Comparison of ENCODE assay signal across 28 cellular contexts in genomic region chr14:33271891-33272290, GRCh38.
"Had no signal": no experiment of that assay in that cellular context is flagged by ENCODE, and none has a peak within 500 bp of the region (broad histone marks: within the 10 kb centered on the region; RNA-seq: fewer than 3 reads in every experiment).

No MANE protein-coding gene starts in this region.

- H3K4me1 ChIP-seq: left lung, pancreas, prostate gland, stomach, testis, thyroid gland, transverse colon, upper lobe of left lung, vagina had no signal

- H3K36me3 ChIP-seq: left lung, pancreas, prostate gland, stomach, thyroid gland, transverse colon, upper lobe of left lung, vagina had no signal

- DNase-seq: kidney glomerular epithelial cell; left colon; left lung; midbrain; mucosa of descending colon; naive thymus-derived CD4-positive, alpha-beta T cell; pancreas; posterior cingulate gyrus; retina; right cardiac atrium; stimulated activated CD4-positive, alpha-beta T cell treated with anti-CD3 and anti-CD28 coated beads, Interleukin-12 subunit alpha, Interleukin-12 subunit beta, amount 100 ng/mL, for 4 hours; stimulated activated CD4-positive, alpha-beta T cell treated with anti-CD3 and anti-CD28 coated beads, Interleukin-15, amount 100 ng/mL, for 24 hours; stimulated activated CD4-positive, alpha-beta T cell treated with anti-CD3 and anti-CD28 coated beads, Interleukin-2, amount 100 ng/mL, for 24 hours; stimulated activated CD4-positive, alpha-beta T cell treated with anti-CD3 and anti-CD28 coated beads, Interleukin-4, amount 100 ng/mL, for 1 hour; stimulated activated naive B cell treated with anti-CD40 and anti-IgM and Interleukin-4, amounts not matched to agents 10 μg/mL and 1 μg/mL and 100 μg/mL, for 72 hours; stimulated activated naive CD8-positive, alpha-beta T cell treated with anti-CD3 and anti-CD28 coated beads, Interleukin-15, Interleukin-2, amounts not matched to agents 100 U/mL and 50 U/mL, for 24 hours; stomach; testis; thyroid gland; transverse colon; upper lobe of left lung had no signal

- H3K9me3 ChIP-seq: left lung, mucosa of descending colon, pancreas, prostate gland, stomach, testis, thyroid gland, transverse colon, upper lobe of left lung, vagina had no signal

- H3K27ac ChIP-seq: hepatocyte, left lung, pancreas, prostate gland, skin epidermis, stomach, testis, thyroid gland, transverse colon, upper lobe of left lung, vagina had no signal

- ATAC-seq: left colon; left lung; mucosa of descending colon; naive thymus-derived CD4-positive, alpha-beta T cell; natural killer cell treated with Interleukin-12 subunit alpha and Interleukin-12 subunit beta and Interleukin-15 and Interleukin-18, amount 100 ng/mL, for 72 hours; pancreas; right cardiac atrium; sciatic nerve; stimulated activated naive B cell treated with anti-CD40 and anti-IgM and Interleukin-4, amounts not matched to agents 10 μg/mL and 1 μg/mL and 100 μg/mL, for 72 hours; stimulated activated naive CD8-positive, alpha-beta T cell treated with anti-CD3 and anti-CD28 coated beads, Interleukin-15, Interleukin-2, amounts not matched to agents 100 U/mL and 50 U/mL, for 24 hours had no signal

- H3K4me3 ChIP-seq: hepatocyte, left lung, lung, mucosa of descending colon, pancreas, prostate gland, skin epidermis, stomach, testis, thyroid gland, transverse colon, upper lobe of left lung, vagina had no signal

- H3K27me3 ChIP-seq: hepatocyte, left lung, pancreas, stomach, testis, thyroid gland, transverse colon, upper lobe of left lung, vagina had no signal
